In genomic region chr1:148308832-148309458, GRCh38 we compare ENCODE assay signal across 22 cellular contexts.
DNase-seq lines count a peak whose midpoint lies in the region; ATAC-seq, FAIRE-seq and TF ChIP-seq lines count a peak whose summit lies in the region.
"Had no signal": no experiment of that assay in that cellular context is flagged by ENCODE, and none has a peak within 500 bp of the region (broad histone marks: within the 10 kb centered on the region; RNA-seq: fewer than 3 reads in every experiment).

No MANE protein-coding gene starts in this region.

- CTCF ChIA-PET in H1 (lab: Charles Lee; ENCODE audit: partially characterized antibody) = no interaction called here

- no peak overlapping the region for H3K4ac ChIP-seq in H1 (replicated peaks; ENCODE audit: insufficient read length, low read depth, low read length)

- no peak overlapping the region for H2AK5ac ChIP-seq in H1 (ENCODE audit: low read depth, low read length)

- TF ChIP-seq CTCF in H1 (IDR thresholded peaks at IDR 0.05; ENCODE audit: control extremely low read depth in 1 of 3, insufficient read depth in 1 of 3, low read depth in 1 of 3, low read length in 3 of 3) = no peak

- H3K27me3 ChIP-seq in H1 (replicated peaks in 1 of 4; ENCODE audit: control insufficient read depth in 3 of 4, extremely low read depth in 1 of 4, insufficient read depth in 3 of 4, low read length in 3 of 4) = peaks cover 9 to 39% (median 24%) of the 10 kb centered on the region in 4 experiments

- ATAC-seq in GM21737 (IDR thresholded peaks at IDR 0.05; ENCODE audit: unreplicated experiment) = no peak
- ATAC-seq: activated CD8-positive, alpha-beta memory T cell treated with anti-CD3 and anti-CD28 coated beads, Interleukin-2, amount 10 ng/mL, durations not matched to agents 7 days and 5 days; stimulated activated effector memory CD8-positive, alpha-beta T cell treated with anti-CD3 and anti-CD28 coated beads, Interleukin-12 subunit alpha, Interleukin-12 subunit beta, amount 100 ng/mL, for 72 hours had no signal

- no peak overlapping the region for H2BK12ac ChIP-seq in H1 (ENCODE audit: low read depth, low read length)

- no peak overlapping the region for H3K23ac ChIP-seq in H1 (ENCODE audit: insufficient read length)

- H3K4me2 ChIP-seq in H1 (ENCODE audit: insufficient read depth in 1 of 2, low read depth in 2 of 2, low read length in 2 of 2) = peak overlapping the region; percentile 69 to 86

- no peak overlapping the region for H2BK15ac ChIP-seq in H1 (ENCODE audit: low read length)

- H3K9ac ChIP-seq in H1 (replicated peaks in 1 of 4; ENCODE audit: extremely low read depth in 1 of 4, low read depth in 3 of 4, low read length in 3 of 4) = no peak overlapping the region

- H3K4me3 ChIP-seq in H1 (ENCODE audit: extremely low read depth in 1 of 4, insufficient read depth in 2 of 4, low read depth in 3 of 4, low read length in 4 of 4) = peak overlapping the region; percentile 32 to 78 (median 74)
- H3K4me3 ChIP-seq: sigmoid colon, transverse colon had no signal

- H3K36me3 ChIP-seq in H1 (ENCODE audit: control insufficient read depth in 2 of 4, insufficient read depth in 4 of 4, low read length in 3 of 4) = no peaks in the 10 kb centered on the region
- H3K36me3 ChIP-seq: sigmoid colon, transverse colon had no signal

- no peak overlapping the region for H3K27ac ChIP-seq in H1 (ENCODE audit: low read depth, low read length)
- H3K27ac ChIP-seq: HL-60, RWPE1, sigmoid colon, transverse colon had no signal

- no peaks in the 10 kb centered on the region for H3K9me3 ChIP-seq in H1 (ENCODE audit: insufficient read depth in 2 of 2, low read depth in 1 of 2, low read length in 1 of 2)
- H3K9me3 ChIP-seq: sigmoid colon, transverse colon had no signal

- POLR2A ChIA-PET in H1 (lab: Charles Lee; ENCODE audit: partially characterized antibody) = interaction anchor here (1.2 to 3.2 kb wide), 4 partner anchors 9 to 45 kb away, joined by 3 to 15 read pairs (median 13); no protein-coding TSS in a partner anchor

- no peak for TF ChIP-seq EP300 in H1 (IDR thresholded peaks at IDR 0.05; ENCODE audit: borderline replicate concordance in 1 of 2, low read depth in 2 of 2, low read length in 2 of 2)

- no peak for TF ChIP-seq RAD21 in H1 (IDR thresholded peaks at IDR 0.05 in 1 of 2, conservative IDR thresholded peaks at IDR 0.05 in 1 of 2; ENCODE audit: low read depth in 2 of 2, low read length in 2 of 2)

- H3K56ac ChIP-seq in H1 (replicated peaks; ENCODE audit: insufficient read length, low read depth, low read length) = no peak overlapping the region

- no peak overlapping the region; the same call in 1 of the 2 replicates for H3K18ac ChIP-seq in H1 (ENCODE audit: extremely low read depth, low read length)

- no peak overlapping the region for H4K91ac ChIP-seq in H1 (replicated peaks; ENCODE audit: insufficient read length, low read length)

- peaks cover 3% of the 10 kb centered on the region; the same call in 1 of the 2 replicates for H3K23me2 ChIP-seq in H1 (ENCODE audit: low read depth, low read length)

- no peak overlapping the region for H3K14ac ChIP-seq in H1 (ENCODE audit: insufficient read length)

- no peak for TF ChIP-seq POLR2A in H1 (IDR thresholded peaks at IDR 0.05; ENCODE audit: control extremely low read depth in 1 of 2, low read depth in 2 of 2, low read length in 2 of 2)

- DNase-seq in Daoy (ENCODE audit: low read depth) (peak; percentile 62), HT1080 (ENCODE audit: low read depth) (peak; percentile 80), H1 (ENCODE audit: low read depth in 1 of 2, low spot score in 2 of 2) (peak in 1 of 2 experiments; percentile 75), iris pigment epithelial cell (ENCODE audit: low read depth) (peak; percentile 31), GDM1 (lab: John Stamatoyannopoulos, UW) (no peak), NCI-H345 treated with DMSO at 0.1 percent for 48 hours (lab: John Stamatoyannopoulos, UW; ENCODE audit: unreplicated experiment) (no peak), RKO (ENCODE audit: low spot score) (no peak)
- DNase-seq: activated CD4-positive, CD25-positive, alpha-beta regulatory T cell; activated CD8-positive, alpha-beta memory T cell treated with anti-CD3 and anti-CD28 coated beads, Interleukin-2, amount 10 ng/mL, durations not matched to agents 7 days and 5 days; AML-193; dermis blood vessel endothelial cell; immature natural killer cell; NCI-H2029; NCI-H526 treated with DMSO at 0.1 percent for 48 hours; sigmoid colon; T-helper 1 cell; transverse colon had no signal

- WGBS in H1 (ENCODE audit: extremely low coverage in 1 of 2, insufficient coverage in 1 of 2, insufficient read length in 1 of 2, insufficient replicate concordance in 2 of 2, low coverage in 1 of 2, low lambda C conversion rate in 2 of 2, missing lambda C conversion rate in 1 of 2), 2 experiments = 20% methylated on average over 14 of the region's 14 CpGs; no CpG with 5 or more reads in 1 of the 2 experiments

- no peaks in the 10 kb centered on the region for H3K79me1 ChIP-seq in H1 (ENCODE audit: low read depth, low read length)

- no peak overlapping the region; the same call in 1 of the 2 replicates for H4K8ac ChIP-seq in H1 (ENCODE audit: extremely low read depth, insufficient read depth, low read length)

- no peak overlapping the region for H2BK20ac ChIP-seq in H1 (ENCODE audit: low read length)

- H4K20me1 ChIP-seq in H1 (replicated peaks in 1 of 2; ENCODE audit: control insufficient read depth in 1 of 2, insufficient read depth in 2 of 2, low read length in 2 of 2) = no peaks in the 10 kb centered on the region

- H2AFZ ChIP-seq in H1 (ENCODE audit: low read length) = peak overlapping the region; percentile 62; the same call in 1 of the 2 replicates

- H3K79me2 ChIP-seq in H1 (ENCODE audit: control insufficient read depth in 1 of 2, insufficient read depth in 2 of 2, low read length in 2 of 2) = no peaks in the 10 kb centered on the region

- no peak overlapping the region for H2BK120ac ChIP-seq in H1 (replicated peaks; ENCODE audit: low read depth, low read length)

- no peak overlapping the region for H2BK5ac ChIP-seq in H1 (ENCODE audit: low read depth, low read length)

- peak; percentile 13 for FAIRE-seq in H1 (lab: Jason Lieb, UNC)
- FAIRE-seq: D721Med had no signal

- H4K5ac ChIP-seq in H1 (ENCODE audit: insufficient read length, low read depth, low read length) = no peak overlapping the region

- H3K4me1 ChIP-seq in H1 (replicated peaks in 1 of 4; ENCODE audit: control insufficient read depth in 3 of 4, insufficient read depth in 4 of 4, low read length in 3 of 4) = no peaks in the 10 kb centered on the region

TF ChIP-seq in H1, 55 proteins besides CTCF, POLR2A, EP300 and RAD21:
- peak; percentile 35; the same call in 1 of the 2 replicates for TF ChIP-seq CREB1 (IDR thresholded peaks at IDR 0.05)
- no peak for TF ChIP-seq CBX8 (IDR thresholded peaks at IDR 0.05; ENCODE audit: borderline replicate concordance, low read depth, low read length)
- no peak for TF ChIP-seq SUZ12 (IDR thresholded peaks at IDR 0.05; ENCODE audit: low read length)
- TF ChIP-seq MAX (IDR thresholded peaks at IDR 0.05) = peak; percentile 87
- 0 out of 2 replicates have a peak, but pooled peaks have one; percentile 33 for TF ChIP-seq POU5F1 (IDR thresholded peaks at IDR 0.05; ENCODE audit: low read depth, low read length)
- peak; percentile 53; the same call in 1 of the 2 replicates for TF ChIP-seq MAFK (IDR thresholded peaks at IDR 0.05; ENCODE audit: low read depth, low read length)
- peak; percentile 58; the same call in 1 of the 2 replicates for TF ChIP-seq CEBPB (IDR thresholded peaks at IDR 0.05; ENCODE audit: low read depth, low read length)
- TF ChIP-seq RBBP5 (IDR thresholded peaks at IDR 0.05; ENCODE audit: borderline replicate concordance, low read depth, low read length) = peak; percentile 54; the same call in 1 of the 2 replicates
- TF ChIP-seq KDM1A (IDR thresholded peaks at IDR 0.05; ENCODE audit: borderline replicate concordance, low read length) = no peak
- TF ChIP-seq E2F6 (IDR thresholded peaks at IDR 0.05) = peak; percentile 83
- peak; percentile 100 for TF ChIP-seq TBP (IDR thresholded peaks at IDR 0.05; ENCODE audit: low read depth, low read length)

Comparison
In these comparisons a context has a peak if more than half of its experiments do, and no peak if none do; other contexts are left out.
1. DNase-seq: peak in Daoy (single experiment), HT1080 (single experiment) and iris pigment epithelial cell (single experiment); none in GDM1 (single experiment), NCI-H345 treated with DMSO at 0.1 percent for 48 hours (single experiment) and RKO (single experiment).